Comparison of ENCODE assay signal across 1 cellular context in genomic region chr13:50123862-50124535, GRCh38.
TF ChIP-seq lines count a peak whose summit lies in the region.

No MANE protein-coding gene starts in this region.

TF ChIP-seq in PFSK-1, 5 proteins besides CTCF, POLR2A, EP300 and RAD21 (continued from another document):
- TF ChIP-seq REST (IDR thresholded peaks at IDR 0.05; ENCODE audit: insufficient read depth in 1 of 2, low read depth in 2 of 2, low read length in 2 of 2), result no peak
